In genomic region chr3:11578169-11578568, GRCh38 we compare ENCODE assay signal across 22 cellular contexts.
"Had no signal": no experiment of that assay in that cellular context is flagged by ENCODE, and none has a peak within 500 bp of the region (broad histone marks: within the 10 kb centered on the region; RNA-seq: fewer than 3 reads in every experiment).

No MANE protein-coding gene starts in this region.

- H3K9me3 ChIP-seq: psoas muscle, right lobe of liver, suprapubic skin, thyroid gland, upper lobe of left lung, vagina had no signal

- ATAC-seq: foreskin keratinocyte; left colon; left ventricle myocardium superior; naive thymus-derived CD8-positive, alpha-beta T cell; psoas muscle; right lobe of liver; stimulated activated effector memory CD8-positive, alpha-beta T cell treated with anti-CD3 and anti-CD28 coated beads, Interleukin-12 subunit alpha, Interleukin-12 subunit beta, amount 100 ng/mL, for 72 hours; stimulated activated naive CD8-positive, alpha-beta T cell treated with anti-CD3 and anti-CD28 coated beads, Interleukin-15, Interleukin-2, amounts not matched to agents 100 U/mL and 50 U/mL, for 24 hours had no signal

- DNase-seq: effector memory CD4-positive, alpha-beta T cell; erythroblast; foreskin keratinocyte; left colon; left ventricle myocardium superior; mesendoderm; naive thymus-derived CD8-positive, alpha-beta T cell; occipital lobe; psoas muscle; retina; right lobe of liver; stimulated activated CD4-positive, alpha-beta T cell treated with anti-CD3 and anti-CD28 coated beads, Interleukin-4, amount 100 ng/mL, for 1 hour; stimulated activated CD8-positive, alpha-beta memory T cell treated with anti-CD3 and anti-CD28 coated beads, Interleukin-4, amount 100 ng/mL, for 48 hours; stimulated activated naive CD8-positive, alpha-beta T cell treated with anti-CD3 and anti-CD28 coated beads, Interleukin-15, Interleukin-2, amounts not matched to agents 100 U/mL and 50 U/mL, for 24 hours; thyroid gland; upper lobe of left lung had no signal

- H3K9ac ChIP-seq: parathyroid adenoma had no signal

- H3K27me3 Mint-ChIP-seq: naive thymus-derived CD8-positive, alpha-beta T cell had no signal

- H3K4me3 Mint-ChIP-seq: naive thymus-derived CD8-positive, alpha-beta T cell; stimulated activated effector memory CD8-positive, alpha-beta T cell treated with anti-CD3 and anti-CD28 coated beads, Interleukin-12 subunit alpha, Interleukin-12 subunit beta, amount 100 ng/mL, for 72 hours had no signal

- H3K36me3 ChIP-seq: right lobe of liver, thyroid gland, vagina had no signal

- H3K27me3 ChIP-seq: foreskin keratinocyte, hepatocyte, right lobe of liver, suprapubic skin, thyroid gland, upper lobe of left lung, vagina had no signal

- H3K27ac ChIP-seq: foreskin keratinocyte, hepatocyte, parathyroid adenoma, psoas muscle, right lobe of liver, suprapubic skin, thyroid gland, upper lobe of left lung, vagina had no signal

- H3K4me1 ChIP-seq: right lobe of liver had no signal

- H3K9me3 Mint-ChIP-seq: naive thymus-derived CD8-positive, alpha-beta T cell; stimulated activated effector memory CD8-positive, alpha-beta T cell treated with anti-CD3 and anti-CD28 coated beads, Interleukin-12 subunit alpha, Interleukin-12 subunit beta, amount 100 ng/mL, for 72 hours had no signal

- H2AFZ ChIP-seq: hepatocyte, parathyroid adenoma had no signal

- H3K4me3 ChIP-seq: hepatocyte, lung, psoas muscle, right lobe of liver, suprapubic skin, thyroid gland, upper lobe of left lung, vagina had no signal

- H3K4me2 ChIP-seq: hepatocyte had no signal
